15 cellular contexts compared by ENCODE assay signal in genomic region chr17:79888811-79889634, GRCh38.
"Had no signal": no experiment of that assay in that cellular context is flagged by ENCODE, and none has a peak within 500 bp of the region (broad histone marks: within the 10 kb centered on the region; RNA-seq: fewer than 3 reads in every experiment).

No MANE protein-coding gene starts in this region.

- ATAC-seq: effector memory CD8-positive, alpha-beta T cell; gastroesophageal sphincter; T-helper 17 cell; WTC11 had no signal

- H3K27ac ChIP-seq: gastroesophageal sphincter, lower lobe of right lung, ovary, stomach, thoracic aorta had no signal

- H3K36me3 Mint-ChIP-seq: WTC11 had no signal

- H3K4me1 Mint-ChIP-seq: nephron, WTC11 had no signal

- H3K9me3 ChIP-seq: gastroesophageal sphincter, lower lobe of right lung, ovary, stomach, thoracic aorta had no signal

- H3K4me3 Mint-ChIP-seq: activated T-helper 1 cell treated with anti-CD3 and anti-CD28 coated beads, Interleukin-12 subunit alpha, Interleukin-12 subunit beta, Interleukin-2, Interleukin-4 antibody, amounts not matched to agents 30 ng/mL and 10 ng/mL and 1 ng/mL, durations not matched to agents 14 hours and 24 hours and 36 hours; effector memory CD8-positive, alpha-beta T cell; nephron; T-helper 17 cell; WTC11 had no signal

- H3K27ac Mint-ChIP-seq: activated T-helper 1 cell treated with anti-CD3 and anti-CD28 coated beads, Interleukin-12 subunit alpha, Interleukin-12 subunit beta, Interleukin-2, Interleukin-4 antibody, amounts not matched to agents 30 ng/mL and 10 ng/mL and 1 ng/mL, durations not matched to agents 14 hours and 24 hours and 36 hours; effector memory CD8-positive, alpha-beta T cell; nephron; T-helper 17 cell; WTC11 had no signal

- H3K36me3 ChIP-seq: gastroesophageal sphincter, lower lobe of right lung, ovary, stomach, thoracic aorta had no signal

- H3K4me3 ChIP-seq: gastroesophageal sphincter, lower lobe of right lung, ovary, stomach, thoracic aorta had no signal

- DNase-seq: activated CD4-positive, alpha-beta T cell treated with anti-CD3 and anti-CD28 coated beads for 48 hours; activated naive CD4-positive, alpha-beta T cell; central memory CD4-positive, alpha-beta T cell; cortex of kidney; effector memory CD8-positive, alpha-beta T cell; hippocampal formation; lower lobe of right lung; stomach; T-helper 17 cell had no signal

- H3K9me3 Mint-ChIP-seq: activated T-helper 1 cell treated with anti-CD3 and anti-CD28 coated beads, Interleukin-12 subunit alpha, Interleukin-12 subunit beta, Interleukin-2, Interleukin-4 antibody, amounts not matched to agents 30 ng/mL and 10 ng/mL and 1 ng/mL, durations not matched to agents 14 hours and 24 hours and 36 hours; effector memory CD8-positive, alpha-beta T cell; WTC11 had no signal

- H3K4me1 ChIP-seq: gastroesophageal sphincter had no signal

- H3K27me3 ChIP-seq: ovary had no signal
